Comparison of ENCODE assay signal across 11 cellular contexts in genomic region chr16:84597518-84598390, GRCh38. TPM values are rescaled to one million over a fixed set of nuclear protein-coding genes. Genes with fewer than 3 reads are reported as not detected.
DNase-seq lines count a peak whose midpoint lies in the region; ATAC-seq and TF ChIP-seq lines count a peak whose summit lies in the region.
"Had no signal": no experiment of that assay in that cellular context is flagged by ENCODE, and none has a peak within 500 bp of the region (broad histone marks: within the 10 kb centered on the region; RNA-seq: fewer than 3 reads in every experiment).

No MANE protein-coding gene starts in this region.

- H3K27ac Mint-ChIP-seq in activated T-helper 1 cell treated with anti-CD3 and anti-CD28 coated beads, Interleukin-12 subunit alpha, Interleukin-12 subunit beta, Interleukin-2, Interleukin-4 antibody, amounts not matched to agents 30 ng/mL and 10 ng/mL and 1 ng/mL, durations not matched to agents 14 hours and 24 hours and 36 hours, result peak overlapping the region; percentile 97

- TF ChIP-seq CTCF in upper lobe of right lung (IDR thresholded peaks at IDR 0.05), result no peak

- peaks cover 84% of the 10 kb centered on the region for H3K4me1 Mint-ChIP-seq in activated T-helper 1 cell treated with anti-CD3 and anti-CD28 coated beads, Interleukin-12 subunit alpha, Interleukin-12 subunit beta, Interleukin-2, Interleukin-4 antibody, amounts not matched to agents 30 ng/mL and 10 ng/mL and 1 ng/mL, durations not matched to agents 14 hours and 24 hours and 36 hours (ENCODE audit: low read depth)

- H3K4me3 ChIP-seq in upper lobe of right lung, result no peak overlapping the region

- no peaks in the 10 kb centered on the region for H3K27me3 ChIP-seq in upper lobe of right lung

- peaks cover 55% of the 10 kb centered on the region for H3K4me1 ChIP-seq in upper lobe of right lung

- peaks cover 35% of the 10 kb centered on the region for H3K36me3 Mint-ChIP-seq in activated T-helper 1 cell treated with anti-CD3 and anti-CD28 coated beads, Interleukin-12 subunit alpha, Interleukin-12 subunit beta, Interleukin-2, Interleukin-4 antibody, amounts not matched to agents 30 ng/mL and 10 ng/mL and 1 ng/mL, durations not matched to agents 14 hours and 24 hours and 36 hours (ENCODE audit: low read depth)

- no peaks in the 10 kb centered on the region for H3K9me3 ChIP-seq in upper lobe of right lung

- H3K27ac ChIP-seq in upper lobe of right lung, result peak overlapping the region; percentile 53
- H3K27ac ChIP-seq: C4-2B, KMS-11 had no signal

- H3K36me3 ChIP-seq in upper lobe of right lung, result no peaks in the 10 kb centered on the region

- H3K9me3 Mint-ChIP-seq in activated T-helper 1 cell treated with anti-CD3 and anti-CD28 coated beads, Interleukin-12 subunit alpha, Interleukin-12 subunit beta, Interleukin-2, Interleukin-4 antibody, amounts not matched to agents 30 ng/mL and 10 ng/mL and 1 ng/mL, durations not matched to agents 14 hours and 24 hours and 36 hours, result no peaks in the 10 kb centered on the region

- H3K4me3 Mint-ChIP-seq in activated T-helper 1 cell treated with anti-CD3 and anti-CD28 coated beads, Interleukin-12 subunit alpha, Interleukin-12 subunit beta, Interleukin-2, Interleukin-4 antibody, amounts not matched to agents 30 ng/mL and 10 ng/mL and 1 ng/mL, durations not matched to agents 14 hours and 24 hours and 36 hours, result peak overlapping the region; percentile 74

- H3K27me3 Mint-ChIP-seq in activated T-helper 1 cell treated with anti-CD3 and anti-CD28 coated beads, Interleukin-12 subunit alpha, Interleukin-12 subunit beta, Interleukin-2, Interleukin-4 antibody, amounts not matched to agents 30 ng/mL and 10 ng/mL and 1 ng/mL, durations not matched to agents 14 hours and 24 hours and 36 hours (ENCODE audit: insufficient read depth), result no peaks in the 10 kb centered on the region

- ATAC-seq in left ventricle myocardium superior (peak; percentile 8), Right ventricle myocardium inferior (no peak), upper lobe of right lung (peak; percentile 64), HG03159 (IDR thresholded peaks at IDR 0.05; ENCODE audit: unreplicated experiment) (no peak), HG02642 (IDR thresholded peaks at IDR 0.05; ENCODE audit: poor library complexity, unreplicated experiment) (no peak)

- intact Hi-C loops in left ventricle myocardium superior (cut with micrococcal nuclease), result no loop called here
- intact Hi-C loops in Right ventricle myocardium inferior (cut with DNase I), result no loop called here
- intact Hi-C loops in activated T-helper 1 cell treated with anti-CD3 and anti-CD28 coated beads, Interleukin-12 subunit alpha, Interleukin-12 subunit beta, Interleukin-2, Interleukin-4 antibody, amounts not matched to agents 30 ng/mL and 10 ng/mL and 1 ng/mL, durations not matched to agents 14 hours and 24 hours and 36 hours (cut with micrococcal nuclease), result no loop called here
- intact Hi-C loops in upper lobe of right lung (cut with DNase I), result no loop called here

- no peak for DNase-seq in left ventricle myocardium superior
- DNase-seq in Right ventricle myocardium inferior (ENCODE audit: missing footprints), result no peak
- DNase-seq in activated T-helper 1 cell treated with anti-CD3 and anti-CD28 coated beads, Interleukin-12 subunit alpha, Interleukin-12 subunit beta, Interleukin-2, Interleukin-4 antibody, amounts not matched to agents 30 ng/mL and 10 ng/mL and 1 ng/mL, durations not matched to agents 14 hours and 24 hours and 36 hours (ENCODE audit: low spot score), result peak; percentile 30
- peak; percentile 61 for DNase-seq in medulla oblongata (ENCODE audit: extremely low spot score)
- DNase-seq in upper lobe of right lung, result no peak
- DNase-seq in kidney tubule cell (ENCODE audit: low spot score), result no peak
- DNase-seq: activated CD4-positive, CD25-positive, alpha-beta regulatory T cell had no signal

RNA-seq across cellular contexts. Expression of gene COTL1, which starts 20.1 kb away (rescaled TPM):
- total RNA-seq in left ventricle myocardium superior (11.8 TPM), Right ventricle myocardium inferior (18.4 TPM), upper lobe of right lung (129 TPM)
- total RNA-seq in activated T-helper 1 cell treated with anti-CD3 and anti-CD28 coated beads, Interleukin-12 subunit alpha, Interleukin-12 subunit beta, Interleukin-2, Interleukin-4 antibody, amounts not matched to agents 30 ng/mL and 10 ng/mL and 1 ng/mL, durations not matched to agents 14 hours and 24 hours and 36 hours, result 531 and 535 TPM in 2 replicates

RNA-seq across cellular contexts. Expression of gene KLHL36, which starts 50.6 kb away (rescaled TPM):
- total RNA-seq in left ventricle myocardium superior (62.5 TPM), Right ventricle myocardium inferior (58.2 TPM), upper lobe of right lung (56.3 TPM)
- 39.3 and 42.6 TPM in 2 replicates for total RNA-seq in activated T-helper 1 cell treated with anti-CD3 and anti-CD28 coated beads, Interleukin-12 subunit alpha, Interleukin-12 subunit beta, Interleukin-2, Interleukin-4 antibody, amounts not matched to agents 30 ng/mL and 10 ng/mL and 1 ng/mL, durations not matched to agents 14 hours and 24 hours and 36 hours

Comparison
In these comparisons a context has a peak if more than half of its experiments do, and no peak if none do; other contexts are left out.
1. ATAC-seq: peak in left ventricle myocardium superior (single experiment) and upper lobe of right lung (single experiment); none in Right ventricle myocardium inferior (single experiment), HG03159 (single experiment) and HG02642 (single experiment).
2. DNase-seq: peak in activated T-helper 1 cell treated with anti-CD3 and anti-CD28 coated beads, Interleukin-12 subunit alpha, Interleukin-12 subunit beta, Interleukin-2, Interleukin-4 antibody, amounts not matched to agents 30 ng/mL and 10 ng/mL and 1 ng/mL, durations not matched to agents 14 hours and 24 hours and 36 hours (single experiment) and medulla oblongata (single experiment); none in left ventricle myocardium superior (single experiment), Right ventricle myocardium inferior (single experiment), upper lobe of right lung (single experiment) and kidney tubule cell (single experiment).